Comparison of ENCODE assay signal across 10 cellular contexts in the genomic region with DNA sequence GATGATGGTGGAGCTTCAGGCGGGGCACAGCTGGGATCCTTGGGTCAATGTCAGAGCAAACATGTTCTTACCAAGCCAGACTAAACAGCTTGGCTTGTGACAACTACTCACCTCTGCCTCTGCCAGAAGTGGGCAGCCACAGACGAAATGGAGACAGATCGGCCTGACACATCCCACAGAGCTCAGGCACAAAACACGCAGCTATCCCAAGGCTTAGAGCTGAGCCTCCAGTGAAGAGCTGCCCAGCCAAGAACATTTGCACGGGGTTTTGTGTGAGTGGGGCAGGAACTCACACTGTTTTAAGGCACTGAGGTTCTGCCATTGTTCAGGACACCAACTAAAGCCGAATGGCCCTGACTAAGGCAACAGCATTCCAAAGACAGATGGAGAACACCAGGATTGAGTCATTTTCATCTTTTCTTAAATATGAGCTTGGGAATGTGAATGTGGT. TPM values are rescaled to one million over a fixed set of nuclear protein-coding genes. Genes with fewer than 3 reads are reported as not detected.
DNase-seq lines count a peak whose midpoint lies in the region; ATAC-seq and TF ChIP-seq lines count a peak whose summit lies in the region.
"Had no signal": no experiment of that assay in that cellular context is flagged by ENCODE, and none has a peak within 500 bp of the region (broad histone marks: within the 10 kb centered on the region; RNA-seq: fewer than 3 reads in every experiment).

No MANE protein-coding gene starts in this region.

- no peaks in the 10 kb centered on the region for H3K9me3 ChIP-seq in SJCRH30 (replicated peaks)

- H3K4me3 Mint-ChIP-seq in osteocyte (ENCODE audit: unreplicated experiment) = peak overlapping the region; percentile 52
- H3K4me3 Mint-ChIP-seq: activated naive CD4-positive, alpha-beta T cell treated with anti-CD3 and anti-CD28 coated beads for 36 hours had no signal

- peak overlapping the region; percentile 58 for H3K27ac ChIP-seq in SJCRH30

- H3K4me1 Mint-ChIP-seq in osteocyte (ENCODE audit: unreplicated experiment) = peaks cover 80% of the 10 kb centered on the region

- DNase-seq in AG08396 (ENCODE audit: low spot score) (peak; percentile 53), SJCRH30 (peak; percentile 41 to 59), fibroblast of villous mesenchyme (ENCODE audit: low read depth) (peak; percentile 82), osteocyte (ENCODE audit: extremely low spot score, unreplicated experiment) (peak; percentile 64), cerebellar cortex (ENCODE audit: low spot score) (no peak)
- DNase-seq: activated naive CD4-positive, alpha-beta T cell treated with anti-CD3 and anti-CD28 coated beads for 36 hours; NCI-H1105 treated with DMSO at 0.1 percent for 48 hours had no signal

- H3K4me1 ChIP-seq in SJCRH30 = peaks cover 55% of the 10 kb centered on the region

- H3K27me3 Mint-ChIP-seq in osteocyte (ENCODE audit: unreplicated experiment) = no peaks in the 10 kb centered on the region

- no peak for TF ChIP-seq CTCF in fibroblast of villous mesenchyme (IDR thresholded peaks at IDR 0.05; ENCODE audit: insufficient read depth, low read depth, low read length)
- TF ChIP-seq CTCF in osteocyte (IDR thresholded peaks at IDR 0.05) = no peak

- H3K4me3 ChIP-seq in SJCRH30 = no peak overlapping the region
- H3K4me3 ChIP-seq in fibroblast of villous mesenchyme (ENCODE audit: low read depth, low read length) = peak overlapping the region; percentile 36

- H3K27me3 ChIP-seq in SJCRH30 = no peaks in the 10 kb centered on the region

- peaks cover 13% of the 10 kb centered on the region for H3K36me3 Mint-ChIP-seq in osteocyte (ENCODE audit: unreplicated experiment)

- ATAC-seq in GM19455 (IDR thresholded peaks at IDR 0.05; ENCODE audit: unreplicated experiment) = no peak
- ATAC-seq in GM21360 (IDR thresholded peaks at IDR 0.05; ENCODE audit: unreplicated experiment) = no peak
- ATAC-seq in GM18868 (IDR thresholded peaks at IDR 0.05; ENCODE audit: unreplicated experiment) = no peak

- H3K9me3 Mint-ChIP-seq in osteocyte (ENCODE audit: unreplicated experiment) = peaks cover 9% of the 10 kb centered on the region
- H3K9me3 Mint-ChIP-seq: activated naive CD4-positive, alpha-beta T cell treated with anti-CD3 and anti-CD28 coated beads for 36 hours had no signal

- H3K27ac Mint-ChIP-seq in osteocyte (ENCODE audit: unreplicated experiment) = peak overlapping the region; percentile 99
- H3K27ac Mint-ChIP-seq: activated naive CD4-positive, alpha-beta T cell treated with anti-CD3 and anti-CD28 coated beads for 36 hours had no signal

- H3K36me3 ChIP-seq in SJCRH30 = peaks cover 33% of the 10 kb centered on the region

RNA-seq across cellular contexts. Expression of a gene that starts 12.8 kb away (rescaled TPM):
- total RNA-seq in SJCRH30 (2014; rRNA removed; shearing (Covaris generic)) = 312 and 322 TPM in 2 replicates
- total RNA-seq in fibroblast of villous mesenchyme = 296 and 372 TPM in 2 replicates
- 459 and 488 TPM in 2 replicates for total RNA-seq in osteocyte
